In genomic region chr20:63005240-63005861, GRCh38 we compare ENCODE assay signal across 25 cellular contexts. TPM values are rescaled to one million over a fixed set of nuclear protein-coding genes. Genes with fewer than 3 reads are reported as not detected.
DNase-seq lines count a peak whose midpoint lies in the region; ATAC-seq, FAIRE-seq and TF ChIP-seq lines count a peak whose summit lies in the region.
"Had no signal": no experiment of that assay in that cellular context is flagged by ENCODE, and none has a peak within 500 bp of the region (broad histone marks: within the 10 kb centered on the region; RNA-seq: fewer than 3 reads in every experiment).

No MANE protein-coding gene starts in this region.

- H4K20me1 ChIP-seq in HepG2 (ENCODE audit: insufficient read depth, low read length): peaks cover 5% of the 10 kb centered on the region; the same call in 1 of the 2 replicates

- POLR2A ChIA-PET in HepG2 (lab: Yijun Ruan, JAX): no interaction called here

- WGBS in HepG2 (ENCODE audit: low lambda C conversion rate): 34% methylated on average over 45 of the region's 56 CpGs
- WGBS in right lobe of liver (ENCODE audit: insufficient coverage, low coverage, low lambda C conversion rate, missing lambda C conversion rate): 0% methylated on average over 5 of the region's 56 CpGs
- WGBS in mesenchymal stem cell: 10% methylated on average over 52 of the region's 56 CpGs

- in situ Hi-C loops in HepG2 (cut with HindIII; ENCODE audit: extremely low pct_ligation_motif_present, low pct_unique_long_range_greater_than_20kb): no loop called here

- H4K8ac ChIP-seq in mesenchymal stem cell (ENCODE audit: low read length): no peak overlapping the region

- DNase-seq in HepG2 (ENCODE audit: low spot score): no peak
- DNase-seq in right lobe of liver: no peak
- no peak for DNase-seq in NT2/D1 (ENCODE audit: low read depth, low spot score)
- DNase-seq in DMS53 (lab: John Stamatoyannopoulos, UW): no peak
- no peak for DNase-seq in mesenchymal stem cell
- no peak for DNase-seq in A172 (ENCODE audit: low spot score)
- DNase-seq: activated CD4-positive, alpha-beta T cell treated with anti-CD3 and anti-CD28 coated beads, Interleukin-2, amount 50 U/mL, for 48 hours; activated naive CD4-positive, alpha-beta T cell treated with Interleukin-2 at 50 U/mL for 16 hours; cerebellar nuclear complex; EL; foreskin melanocyte; GOT3; KBM-7; NCI-H2171 treated with DMSO at 0.1 percent for 48 hours; SHP77; stimulated activated CD4-positive, alpha-beta T cell treated with anti-CD3 and anti-CD28 coated beads, Interleukin-2, amount 100 ng/mL, for 48 hours; stimulated activated naive CD8-positive, alpha-beta T cell treated with anti-CD3 and anti-CD28 coated beads, Interleukin-15, amount 100 ng/mL, for 72 hours; SW 1271; transverse colon had no signal

- intact Hi-C loops in HepG2 (cut with micrococcal nuclease; ENCODE audit: unreplicated experiment) (no loop called here), right lobe of liver (cut with DNase I) (loop anchor here (10.0 kb wide), 3 partner anchors 101 to 181 kb away; no protein-coding TSS in a partner anchor)

- H3K79me1 ChIP-seq in mesenchymal stem cell (replicated peaks; ENCODE audit: low read length, poor library complexity, severe bottlenecking): no peaks in the 10 kb centered on the region

- H2AK5ac ChIP-seq in mesenchymal stem cell (ENCODE audit: low read length, severe bottlenecking): no peak overlapping the region

- H3K27me3 ChIP-seq in HepG2 (ENCODE audit: control insufficient read depth in 1 of 2, insufficient read depth in 2 of 2, low read length in 2 of 2) (peaks cover 36 to 93% of the 10 kb centered on the region in 2 experiments), right lobe of liver (peaks cover 14 to 56% of the 10 kb centered on the region in 2 donors), NT2/D1 (ENCODE audit: insufficient read depth, insufficient read length) (peaks cover 74% of the 10 kb centered on the region), mesenchymal stem cell (ENCODE audit: control insufficient read depth in 1 of 2, insufficient read depth in 1 of 2, low read length in 2 of 2) (peaks cover 80 to 93% of the 10 kb centered on the region in 2 experiments)

- peak overlapping the region in 1 of 2 experiments; percentile 50 for H3K23ac ChIP-seq in mesenchymal stem cell (ENCODE audit: low read length in 2 of 2)

- no peak overlapping the region for H2BK15ac ChIP-seq in mesenchymal stem cell (ENCODE audit: low read depth, poor library complexity, severe bottlenecking)

- H3K9me3 ChIP-seq in HepG2 (ENCODE audit: low read length) (no peaks in the 10 kb centered on the region), right lobe of liver (no peaks in the 10 kb centered on the region), NT2/D1 (ENCODE audit: insufficient read depth, low read length) (no peaks in the 10 kb centered on the region), iPS-18c (ENCODE audit: control insufficient read depth, insufficient read depth, low read length) (peaks cover 4% of the 10 kb centered on the region), mesenchymal stem cell (ENCODE audit: control insufficient read depth, low read length) (no peaks in the 10 kb centered on the region)
- H3K9me3 ChIP-seq: ascending aorta, transverse colon had no signal

- no peak for TF ChIP-seq CTCF in HepG2 (CRISPR knock-in tag; IDR thresholded peaks at IDR 0.05)
- TF ChIP-seq CTCF in right lobe of liver (IDR thresholded peaks at IDR 0.05): no peak

- H3K27ac ChIP-seq in HepG2 (ENCODE audit: extremely low read length, insufficient read depth, low read length): no peak overlapping the region
- H3K27ac ChIP-seq in right lobe of liver: no peak overlapping the region
- H3K27ac ChIP-seq in mesenchymal stem cell (ENCODE audit: low read length, poor library complexity, severe bottlenecking): no peak overlapping the region
- H3K27ac ChIP-seq: ascending aorta, transverse colon had no signal

- H3K9ac ChIP-seq in HepG2 (ENCODE audit: insufficient read depth, low read depth, low read length) (no peak overlapping the region), NT2/D1 (ENCODE audit: insufficient read length, low read depth) (peak overlapping the region; percentile 51), mesenchymal stem cell (ENCODE audit: low read length) (no peak overlapping the region)

- no peak overlapping the region for H3K4ac ChIP-seq in mesenchymal stem cell (ENCODE audit: low read depth in 1 of 2, low read length in 2 of 2)

- no peak for FAIRE-seq in HepG2 (lab: Jason Lieb, UNC)

- no peak overlapping the region for H3K14ac ChIP-seq in mesenchymal stem cell (ENCODE audit: low read length in 2 of 2)

- no peaks in the 10 kb centered on the region for H3K79me2 ChIP-seq in HepG2 (ENCODE audit: insufficient read depth, low read length)

- H2BK12ac ChIP-seq in mesenchymal stem cell (ENCODE audit: low read length in 2 of 2): no peak overlapping the region

- no peak overlapping the region for H2AFZ ChIP-seq in HepG2 (ENCODE audit: low read length)
- no peak overlapping the region for H2AFZ ChIP-seq in mesenchymal stem cell (ENCODE audit: low read depth, low read length)

- no peaks in the 10 kb centered on the region for H3K36me3 ChIP-seq in HepG2 (replicated peaks in 1 of 2; ENCODE audit: control insufficient read depth in 1 of 2, insufficient read depth in 2 of 2, low read length in 2 of 2)
- no peaks in the 10 kb centered on the region for H3K36me3 ChIP-seq in right lobe of liver
- H3K36me3 ChIP-seq in NT2/D1 (ENCODE audit: insufficient read depth, insufficient read length, low read length): no peaks in the 10 kb centered on the region
- peaks cover 0 to 3% of the 10 kb centered on the region in 2 experiments for H3K36me3 ChIP-seq in mesenchymal stem cell (ENCODE audit: control insufficient read depth in 1 of 2, insufficient read depth in 2 of 2, low read depth in 1 of 2, low read length in 2 of 2)
- H3K36me3 ChIP-seq: ascending aorta, transverse colon had no signal

- H4K91ac ChIP-seq in mesenchymal stem cell (ENCODE audit: low read length): no peak overlapping the region

- no peak for TF ChIP-seq RAD21 in HepG2 (CRISPR knock-in tag; IDR thresholded peaks at IDR 0.05)

- no peak for ATAC-seq in HepG2
- no peak for ATAC-seq in right lobe of liver
- ATAC-seq: stimulated activated naive CD8-positive, alpha-beta T cell treated with anti-CD3 and anti-CD28 coated beads, Interleukin-15, amount 100 ng/mL, for 72 hours had no signal

- TF ChIP-seq EP300 in HepG2 (IDR thresholded peaks at IDR 0.05; ENCODE audit: low read depth in 2 of 2, low read length in 2 of 2): no peak
- no peak for TF ChIP-seq EP300 in HepG2 (CRISPR knock-in tag; IDR thresholded peaks at IDR 0.05; ENCODE audit: borderline replicate concordance)

- no peak overlapping the region for H3K18ac ChIP-seq in mesenchymal stem cell (ENCODE audit: low read depth in 1 of 2, low read length in 2 of 2)

- peaks cover 18% of the 10 kb centered on the region for H3K4me1 ChIP-seq in HepG2 (ENCODE audit: insufficient read depth, low read length)
- peaks cover 0 to 7% (median 0%) of the 10 kb centered on the region in 4 donors for H3K4me1 ChIP-seq in right lobe of liver
- H3K4me1 ChIP-seq in NT2/D1 (ENCODE audit: insufficient read depth, insufficient read length): peaks cover 33% of the 10 kb centered on the region
- H3K4me1 ChIP-seq in mesenchymal stem cell (ENCODE audit: control insufficient read depth, insufficient read depth, low read depth, low read length): peaks cover 38% of the 10 kb centered on the region

- no peak overlapping the region for H3K4me3 ChIP-seq in HepG2 (replicated peaks in 1 of 3; ENCODE audit: insufficient read depth in 1 of 3, low read depth in 2 of 3, low read length in 3 of 3)
- H3K4me3 ChIP-seq in right lobe of liver: no peak overlapping the region
- H3K4me3 ChIP-seq in NT2/D1 (ENCODE audit: insufficient read length, low read depth): peak overlapping the region; percentile 17
- peak overlapping the region; percentile 28; the same call in 1 of the 2 replicates for H3K4me3 ChIP-seq in iPS-18c (ENCODE audit: insufficient read depth, low read depth, low read length)
- no peak overlapping the region for H3K4me3 ChIP-seq in mesenchymal stem cell (ENCODE audit: insufficient read depth in 1 of 2, low read depth in 1 of 2, low read length in 2 of 2)
- H3K4me3 ChIP-seq: ascending aorta, smooth muscle cell, transverse colon had no signal

- H2BK5ac ChIP-seq in mesenchymal stem cell (ENCODE audit: low read depth, low read length, poor library complexity, severe bottlenecking): no peak overlapping the region

- H3K4me2 ChIP-seq in HepG2 (ENCODE audit: low read depth, low read length) (no peak overlapping the region), mesenchymal stem cell (ENCODE audit: low read length, poor library complexity, severe bottlenecking) (no peak overlapping the region)

- no peak for TF ChIP-seq POLR2A in HepG2 (IDR thresholded peaks at IDR 0.05; ENCODE audit: insufficient read depth in 1 of 2, low read depth in 2 of 2, low read length in 2 of 2)
- no peak for TF ChIP-seq POLR2A in right lobe of liver (IDR thresholded peaks at IDR 0.05)

- no peak overlapping the region for H2BK120ac ChIP-seq in mesenchymal stem cell (ENCODE audit: low read depth, low read length)

- no TSS peak for BruUV-seq in HepG2 (replicated peaks; lab: Mats Ljungman, UMichigan)

- CTCF ChIA-PET in HepG2 (lab: Yijun Ruan, JAX; ENCODE audit: low intra/inter-chr PET ratio, low total read pairs): no interaction called here

RNA-seq across cellular contexts. Expression of gene BHLHE23, which starts 1.4 kb away (rescaled TPM):
- total RNA-seq in HepG2 (2016; rRNA removed; fragmentation: Illumina TruSeq; extraction: Trizol) (not detected in 2 replicates), right lobe of liver (not detected)
- not detected in 2 replicates for total RNA-seq in HepG2 (2016; cell fraction: cytosol; rRNA removed; fragmentation: Illumina TruSeq; extraction: Trizol; ENCODE audit: low read depth)
- not detected in 2 replicates for total RNA-seq in HepG2 (2016; cell fraction: insoluble cytoplasmic fraction; rRNA removed; fragmentation: Illumina TruSeq; extraction: Trizol)
- not detected in 2 replicates for total RNA-seq in HepG2 (2016; cell fraction: membrane; rRNA removed; fragmentation: Illumina TruSeq; extraction: Trizol)
- not detected in 2 replicates for total RNA-seq in HepG2 (2016; cell fraction: nucleus; rRNA removed; fragmentation: Illumina TruSeq; extraction: Trizol)
- not detected in 2 replicates for polyA plus RNA-seq in HepG2 (2011; rRNA removed)
- not detected in 2 replicates for polyA plus RNA-seq in HepG2 (2011; cell fraction: cytosol; rRNA removed)
- not detected in 2 replicates for polyA plus RNA-seq in HepG2 (2011; cell fraction: nucleus; rRNA removed)
- polyA plus RNA-seq in HepG2 (2012): not detected in 2 replicates
- not detected in 2 replicates for polyA plus RNA-seq in HepG2 (2016; cell fraction: cytosol; fragmentation: Illumina TruSeq; extraction: Trizol; ENCODE audit: low read depth)
- polyA plus RNA-seq in HepG2 (2016; cell fraction: insoluble cytoplasmic fraction; fragmentation: Illumina TruSeq; extraction: Trizol; ENCODE audit: low read depth): not detected in 2 replicates
- polyA plus RNA-seq in HepG2 (2016; cell fraction: membrane; fragmentation: Illumina TruSeq; extraction: Trizol; ENCODE audit: low read depth): not detected in 2 replicates
- not detected in 2 replicates for polyA plus RNA-seq in HepG2 (2016; cell fraction: nucleus; fragmentation: Illumina TruSeq; extraction: Trizol; ENCODE audit: insufficient read depth, low read depth)
- not detected in 2 replicates for polyA minus RNA-seq in HepG2 (2011; rRNA and poly(A)+ RNA removed; ENCODE audit: low replicate concordance)
- polyA minus RNA-seq in HepG2 (2011; cell fraction: cytosol; rRNA and poly(A)+ RNA removed): not detected in 2 replicates
- not detected in 2 replicates for polyA minus RNA-seq in HepG2 (2011; cell fraction: nucleus; rRNA and poly(A)+ RNA removed)
- not detected for polyA plus RNA-seq in mesenchymal stem cell (2013, experiment 1 of 2)
- polyA plus RNA-seq in mesenchymal stem cell (2013, experiment 2 of 2): not detected
- total RNA-seq in A172 (2014; rRNA removed; shearing (Covaris generic)): not detected in 2 replicates
- total RNA-seq: ascending aorta, neural crest cell, progenitor cell of endocrine pancreas, smooth muscle cell, transverse colon had no signal
- polyA plus RNA-seq: esophagus, smooth muscle cell had no signal

RNA-seq across cellular contexts. Expression of gene SLC17A9, which starts 52.8 kb away (rescaled TPM):
- 33.6 and 110 TPM in 2 replicates for total RNA-seq in HepG2 (2016; rRNA removed; fragmentation: Illumina TruSeq; extraction: Trizol)
- 27.1 and 27.6 TPM in 2 replicates for total RNA-seq in HepG2 (2016; cell fraction: cytosol; rRNA removed; fragmentation: Illumina TruSeq; extraction: Trizol; ENCODE audit: low read depth)
- 25.3 and 116 TPM in 2 replicates for total RNA-seq in HepG2 (2016; cell fraction: insoluble cytoplasmic fraction; rRNA removed; fragmentation: Illumina TruSeq; extraction: Trizol)
- total RNA-seq in HepG2 (2016; cell fraction: membrane; rRNA removed; fragmentation: Illumina TruSeq; extraction: Trizol): 36.6 and 38.0 TPM in 2 replicates
- 145 and 168 TPM in 2 replicates for total RNA-seq in HepG2 (2016; cell fraction: nucleus; rRNA removed; fragmentation: Illumina TruSeq; extraction: Trizol)
- 191 and 280 TPM in 2 replicates for polyA plus RNA-seq in HepG2 (2011; rRNA removed)
- 57.2 and 94.5 TPM in 2 replicates for polyA plus RNA-seq in HepG2 (2011; cell fraction: cytosol; rRNA removed)
- 3,698 and 4,960 TPM in 2 replicates for polyA plus RNA-seq in HepG2 (2011; cell fraction: nucleus; rRNA removed)
- 173 and 220 TPM in 2 replicates for polyA plus RNA-seq in HepG2 (2012)
- polyA plus RNA-seq in HepG2 (2016; cell fraction: cytosol; fragmentation: Illumina TruSeq; extraction: Trizol; ENCODE audit: low read depth): 16.5 and 18.1 TPM in 2 replicates
- 36.5 and 42.6 TPM in 2 replicates for polyA plus RNA-seq in HepG2 (2016; cell fraction: insoluble cytoplasmic fraction; fragmentation: Illumina TruSeq; extraction: Trizol; ENCODE audit: low read depth)
- 30.7 and 32.6 TPM in 2 replicates for polyA plus RNA-seq in HepG2 (2016; cell fraction: membrane; fragmentation: Illumina TruSeq; extraction: Trizol; ENCODE audit: low read depth)
- 553 and 603 TPM in 2 replicates for polyA plus RNA-seq in HepG2 (2016; cell fraction: nucleus; fragmentation: Illumina TruSeq; extraction: Trizol; ENCODE audit: insufficient read depth, low read depth)
- polyA minus RNA-seq in HepG2 (2011; rRNA and poly(A)+ RNA removed; ENCODE audit: low replicate concordance): 0.07 and 195 TPM in 2 replicates
- 33.4 and 43.3 TPM in 2 replicates for polyA minus RNA-seq in HepG2 (2011; cell fraction: cytosol; rRNA and poly(A)+ RNA removed)
- 176 and 196 TPM in 2 replicates for polyA minus RNA-seq in HepG2 (2011; cell fraction: nucleus; rRNA and poly(A)+ RNA removed)
- 10 to 100 TPM; 29.8 to 99.4 (median 54.1) TPM for total RNA-seq in right lobe of liver
- 14.8 TPM for polyA plus RNA-seq in mesenchymal stem cell (2013, experiment 1 of 2)
- 13.7 TPM for polyA plus RNA-seq in mesenchymal stem cell (2013, experiment 2 of 2)
- not detected in 2 replicates for total RNA-seq in A172 (2014; rRNA removed; shearing (Covaris generic))

Comparison
In these comparisons a context has a peak if more than half of its experiments do, and no peak if none do; other contexts are left out.
1. H3K4me3 ChIP-seq: peak in NT2/D1 (single experiment) and iPS-18c (single experiment); none in HepG2 (0 of 3), right lobe of liver (0 of 3) and mesenchymal stem cell (0 of 2).
2. RNA of gene SLC17A9, which starts 52.8 kb away (total RNA-seq): 25.3 to 168 TPM in HepG2 and 29.8 to 99.4 TPM in right lobe of liver; not detected in A172; every median in the first group is over 10 times any median in the second.